ENCODE assay signal across 20 cellular contexts in genomic region chr19:14512420-14512961, GRCh38. TPM values are rescaled to one million over a fixed set of nuclear protein-coding genes. Genes with fewer than 3 reads are reported as not detected.
"Had no signal": no experiment of that assay in that cellular context is flagged by ENCODE, and none has a peak within 500 bp of the region (broad histone marks: within the 10 kb centered on the region; RNA-seq: fewer than 3 reads in every experiment).

No MANE protein-coding gene starts in this region.

- H3K4me3 Mint-ChIP-seq: activated CD4-positive, alpha-beta memory T cell treated with anti-CD3 and anti-CD28 coated beads, Interleukin-2, amount 10 ng/mL, durations not matched to agents 7 days and 5 days; activated CD4-positive, alpha-beta T cell treated with anti-CD3 and anti-CD28 coated beads for 36 hours; activated naive CD4-positive, alpha-beta T cell treated with anti-CD3 and anti-CD28 coated beads, Interleukin-2, amount 10 ng/mL, durations not matched to agents 7 days and 5 days; activated T-helper 17 cell treated with anti-CD3 and anti-CD28 coated beads, Interleukin-2, amount 50 U/mL, for 72 hours; endodermal cell; mesothelial cell of epicardium had no signal

- H3K27me3 ChIP-seq: brain microvascular endothelial cell, esophagus muscularis mucosa, sigmoid colon, testis had no signal

- H3K27ac Mint-ChIP-seq: activated CD4-positive, alpha-beta memory T cell treated with anti-CD3 and anti-CD28 coated beads, Interleukin-2, amount 10 ng/mL, durations not matched to agents 7 days and 5 days; activated CD4-positive, alpha-beta T cell treated with anti-CD3 and anti-CD28 coated beads for 36 hours; activated naive CD4-positive, alpha-beta T cell treated with anti-CD3 and anti-CD28 coated beads, Interleukin-2, amount 10 ng/mL, durations not matched to agents 7 days and 5 days; activated T-helper 17 cell treated with anti-CD3 and anti-CD28 coated beads, Interleukin-2, amount 50 U/mL, for 72 hours; endodermal cell; mesothelial cell of epicardium had no signal

- H3K9me3 Mint-ChIP-seq: activated CD4-positive, alpha-beta memory T cell treated with anti-CD3 and anti-CD28 coated beads, Interleukin-2, amount 10 ng/mL, durations not matched to agents 7 days and 5 days; activated naive CD4-positive, alpha-beta T cell treated with anti-CD3 and anti-CD28 coated beads, Interleukin-2, amount 10 ng/mL, durations not matched to agents 7 days and 5 days; activated T-helper 17 cell treated with anti-CD3 and anti-CD28 coated beads, Interleukin-2, amount 50 U/mL, for 72 hours; endodermal cell; mesothelial cell of epicardium had no signal

- H3K27me3 Mint-ChIP-seq: activated CD4-positive, alpha-beta memory T cell treated with anti-CD3 and anti-CD28 coated beads, Interleukin-2, amount 10 ng/mL, durations not matched to agents 7 days and 5 days; activated CD4-positive, alpha-beta T cell treated with anti-CD3 and anti-CD28 coated beads for 36 hours; activated naive CD4-positive, alpha-beta T cell treated with anti-CD3 and anti-CD28 coated beads, Interleukin-2, amount 10 ng/mL, durations not matched to agents 7 days and 5 days; activated T-helper 17 cell treated with anti-CD3 and anti-CD28 coated beads, Interleukin-2, amount 50 U/mL, for 72 hours had no signal

- H3K27ac ChIP-seq: brain microvascular endothelial cell, lower lobe of right lung, testis, WERI-Rb-1 had no signal

- DNase-seq: activated CD4-positive, alpha-beta memory T cell treated with anti-CD3 and anti-CD28 coated beads, Interleukin-2, amount 10 ng/mL, durations not matched to agents 7 days and 5 days; activated CD4-positive, alpha-beta T cell treated with anti-CD3 and anti-CD28 coated beads for 36 hours; activated naive CD4-positive, alpha-beta T cell treated with anti-CD3 and anti-CD28 coated beads, Interleukin-2, amount 10 ng/mL, durations not matched to agents 7 days and 5 days; brain microvascular endothelial cell; cerebellar nuclear complex; dermis blood vessel endothelial cell; endodermal cell; foreskin fibroblast; glutamatergic neuron; lower lobe of right lung; occipital lobe; sigmoid colon; stimulated activated CD4-positive, alpha-beta T cell treated with anti-CD3 and anti-CD28 coated beads, Interleukin-12 subunit alpha, Interleukin-12 subunit beta, amount 100 ng/mL, for 4 hours; stimulated activated CD4-positive, alpha-beta T cell treated with anti-CD3 and anti-CD28 coated beads, Interleukin-2, amount 100 ng/mL, for 48 hours; stimulated activated naive CD4-positive, alpha-beta T cell treated with Interleukin-2 at 50 U/mL for 16 hours; testis; WERI-Rb-1 had no signal

- H3K9me3 ChIP-seq: esophagus muscularis mucosa, lower lobe of right lung, sigmoid colon, testis had no signal

- H3K4me3 ChIP-seq: esophagus muscularis mucosa, lower lobe of right lung, sigmoid colon, testis had no signal

- ATAC-seq: activated CD4-positive, alpha-beta T cell treated with anti-CD3 and anti-CD28 coated beads for 36 hours; activated T-helper 17 cell treated with anti-CD3 and anti-CD28 coated beads, Interleukin-2, amount 50 U/mL, for 72 hours; lower lobe of right lung had no signal

RNA-seq across cellular contexts. Expression of gene PTGER1, which starts 37.3 kb away (rescaled TPM):
- total RNA-seq: occipital lobe had no signal
